1 cellular context compared by ENCODE assay signal in genomic region chr1:248905949-248906740, GRCh38.
A peak's percentile ranks its signal among the peaks of the same experiment; 100 is the strongest.
TF ChIP-seq lines count a peak whose summit lies in the region.

Gene PGBD2 (plus strand): TSS chr1:248906235. CDS start chr1:248913863, 7,628 bp downstream.

TF ChIP-seq in HepG2, 621 proteins besides CTCF, POLR2A, EP300 and RAD21 (continued from another document and continues in another):
- TF ChIP-seq PAF1 (CRISPR knock-in tag; IDR thresholded peaks at IDR 0.05) (no peak), ZNF138 (CRISPR knock-in tag; IDR thresholded peaks at IDR 0.05; ENCODE audit: low read depth) (peak; percentile 86; the same call in 1 of the 2 replicates), GFI1 (CRISPR knock-in tag; IDR thresholded peaks at IDR 0.05; ENCODE audit: borderline replicate concordance) (peak; percentile 75), ZFP82 (CRISPR knock-in tag; IDR thresholded peaks at IDR 0.05; ENCODE audit: borderline replicate concordance) (no peak; the same call in 1 of the 2 replicates), ZBTB7B (CRISPR knock-in tag; IDR thresholded peaks at IDR 0.05) (peak; percentile 83), FOXA1 (IDR thresholded peaks at IDR 0.05) (no peak), FOXA1 (CRISPR knock-in tag; IDR thresholded peaks at IDR 0.05) (no peak; the same call in 1 of the 2 replicates), EED (CRISPR knock-in tag; IDR thresholded peaks at IDR 0.05) (peak; percentile 90), KMT2B (CRISPR knock-in tag; IDR thresholded peaks at IDR 0.05) (peak; percentile 33; the same call in 1 of the 2 replicates), ZNF282 (IDR thresholded peaks at IDR 0.05; ENCODE audit: partially characterized antibody) (no peak), RXRA (CRISPR knock-in tag; IDR thresholded peaks at IDR 0.05) (peak; percentile 85), ZNF816 (CRISPR knock-in tag; IDR thresholded peaks at IDR 0.05; ENCODE audit: borderline replicate concordance) (peak; percentile 76; the same call in 1 of the 2 replicates), YEATS4 (CRISPR knock-in tag; IDR thresholded peaks at IDR 0.05; ENCODE audit: borderline replicate concordance) (peak; percentile 95), ZNF276 (CRISPR knock-in tag; IDR thresholded peaks at IDR 0.05; ENCODE audit: low read depth) (peak; percentile 47; the same call in 1 of the 2 replicates), ZNF337 (CRISPR knock-in tag; IDR thresholded peaks at IDR 0.05; ENCODE audit: borderline replicate concordance, low read depth) (peak; percentile 96; the same call in 1 of the 2 replicates), ZNF331 (CRISPR knock-in tag; IDR thresholded peaks at IDR 0.05) (peak; percentile 71; the same call in 1 of the 2 replicates), ZNF354B (CRISPR knock-in tag; IDR thresholded peaks at IDR 0.05) (no peak), HNF1B (CRISPR knock-in tag; IDR thresholded peaks at IDR 0.05) (peak; percentile 73), ZNF17 (CRISPR knock-in tag; IDR thresholded peaks at IDR 0.05) (peak; percentile 79), SMYD3 (CRISPR knock-in tag; IDR thresholded peaks at IDR 0.05) (peak; percentile 32), NR2F1 (CRISPR knock-in tag; IDR thresholded peaks at IDR 0.05) (no peak), ZNF18 (CRISPR knock-in tag; IDR thresholded peaks at IDR 0.05; ENCODE audit: insufficient replicate concordance) (peak; percentile 77), TRAFD1 (CRISPR knock-in tag; IDR thresholded peaks at IDR 0.05; ENCODE audit: borderline replicate concordance) (no peak), MED8 (CRISPR knock-in tag; IDR thresholded peaks at IDR 0.05; ENCODE audit: insufficient replicate concordance) (peak; percentile 78), ZNF512 (CRISPR knock-in tag; IDR thresholded peaks at IDR 0.05) (no peak), ZNF790 (CRISPR knock-in tag; IDR thresholded peaks at IDR 0.05; ENCODE audit: borderline replicate concordance) (peak; percentile 92; the same call in 1 of the 2 replicates), ZBTB49 (CRISPR knock-in tag; IDR thresholded peaks at IDR 0.05; ENCODE audit: borderline replicate concordance) (0 out of 2 replicates have a peak, but pooled peaks have one; percentile 78), ZFYVE20 (CRISPR knock-in tag; IDR thresholded peaks at IDR 0.05; ENCODE audit: borderline replicate concordance, low read depth) (0 out of 2 replicates have a peak, but pooled peaks have one; percentile 61), MAFG (CRISPR knock-in tag; IDR thresholded peaks at IDR 0.05) (no peak), BRF2 (CRISPR knock-in tag; IDR thresholded peaks at IDR 0.05) (peak; percentile 38; the same call in 1 of the 2 replicates), ELF3 (CRISPR knock-in tag; IDR thresholded peaks at IDR 0.05) (peak; percentile 54; the same call in 1 of the 2 replicates), SNRNP70 (IDR thresholded peaks at IDR 0.05; ENCODE audit: low read depth, low read length) (no peak), HOXA7 (CRISPR knock-in tag; IDR thresholded peaks at IDR 0.05) (no peak; the same call in 1 of the 2 replicates), FUBP1 (CRISPR knock-in tag; IDR thresholded peaks at IDR 0.05; ENCODE audit: borderline replicate concordance) (peak; percentile 98), ZFY (CRISPR knock-in tag; IDR thresholded peaks at IDR 0.05) (peak; percentile 97), ZNF362 (CRISPR knock-in tag; IDR thresholded peaks at IDR 0.05; ENCODE audit: borderline replicate concordance) (0 out of 2 replicates have a peak, but pooled peaks have one; percentile 55), ZBTB1 (CRISPR knock-in tag; IDR thresholded peaks at IDR 0.05; ENCODE audit: borderline replicate concordance) (no peak), ATRX (CRISPR knock-in tag; IDR thresholded peaks at IDR 0.05; ENCODE audit: borderline replicate concordance) (no peak), ZNF296 (CRISPR knock-in tag; conservative IDR thresholded peaks at IDR 0.05) (no peak), SMARCE1 (IDR thresholded peaks at IDR 0.05; ENCODE audit: borderline replicate concordance) (no peak), POLR2AphosphoS5 (IDR thresholded peaks at IDR 0.05; ENCODE audit: low read depth, low read length) (peak; percentile 88), ZNF510 (CRISPR knock-in tag; IDR thresholded peaks at IDR 0.05; ENCODE audit: low read depth) (no peak), ZFP36L1 (CRISPR knock-in tag; IDR thresholded peaks at IDR 0.05) (no peak; the same call in 1 of the 2 replicates), ETV6 (CRISPR knock-in tag; conservative IDR thresholded peaks at IDR 0.05) (no peak; the same call in 1 of the 2 replicates), ZSCAN9 (CRISPR knock-in tag; IDR thresholded peaks at IDR 0.05; ENCODE audit: borderline replicate concordance) (peak; percentile 65; the same call in 1 of the 2 replicates), ZXDC (CRISPR knock-in tag; IDR thresholded peaks at IDR 0.05) (peak; percentile 88), ZNF549 (CRISPR knock-in tag; IDR thresholded peaks at IDR 0.05) (no peak), HNRNPUL1 (IDR thresholded peaks at IDR 0.05; ENCODE audit: low read depth, low read length) (no peak)
